9 cellular contexts compared by ENCODE assay signal in the genomic region with DNA sequence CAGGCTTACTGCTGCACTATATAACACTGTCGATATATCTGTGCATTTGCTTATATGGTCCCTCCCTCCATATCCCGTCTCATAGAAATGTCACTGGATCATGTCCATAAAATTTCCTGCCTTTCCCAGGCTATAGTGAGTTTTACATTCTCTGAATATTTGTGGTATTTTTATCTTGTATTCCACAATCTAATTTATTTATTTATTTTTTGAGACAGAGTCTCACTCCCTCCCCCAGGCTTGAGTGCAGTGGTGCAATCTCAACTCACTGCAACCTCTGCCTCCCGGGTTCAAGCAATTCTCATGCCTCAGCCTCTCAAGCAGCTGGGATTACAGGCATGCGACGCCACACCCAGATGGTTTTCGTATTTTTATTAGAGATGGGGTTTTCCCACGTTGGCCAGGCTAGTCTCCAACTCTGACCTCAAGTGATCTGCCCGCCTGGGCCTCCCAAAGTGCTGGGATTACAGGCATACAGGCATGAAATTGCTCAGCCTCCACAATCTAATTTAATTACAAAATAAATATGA. TPM values are rescaled to one million over a fixed set of nuclear protein-coding genes. Genes with fewer than 3 reads are reported as not detected.
DNase-seq lines count a peak whose midpoint lies in the region; ATAC-seq, FAIRE-seq and TF ChIP-seq lines count a peak whose summit lies in the region.
"Had no signal": no experiment of that assay in that cellular context is flagged by ENCODE, and none has a peak within 500 bp of the region (broad histone marks: within the 10 kb centered on the region; RNA-seq: fewer than 3 reads in every experiment).

No MANE protein-coding gene starts in this region.

- H3K14ac ChIP-seq in mesenchymal stem cell (ENCODE audit: low read length in 2 of 2), result no peak overlapping the region

- H3K79me1 ChIP-seq in mesenchymal stem cell (replicated peaks; ENCODE audit: low read length, poor library complexity, severe bottlenecking), result peaks cover 14% of the 10 kb centered on the region

- DNase-seq in chondrocyte (ENCODE audit: low spot score) (no peak), mesenchymal stem cell (peak; percentile 97), midbrain (lab: John Stamatoyannopoulos, UW) (no peak), NCI-H2171 (lab: John Stamatoyannopoulos, UW) (no peak), D721Med (ENCODE audit: insufficient read length, low spot score) (no peak)
- DNase-seq in CD4-positive, alpha-beta T cell, result no peak
- DNase-seq: NCI-H1092 had no signal

- CTCF ChIA-PET in CD4-positive, alpha-beta T cell (lab: Charles Lee), result no interaction called here

- H2BK12ac ChIP-seq in mesenchymal stem cell (ENCODE audit: low read length in 2 of 2), result no peak overlapping the region

- H3K27ac ChIP-seq in ACC112 (ENCODE audit: low read depth, low read length) (peak overlapping the region; percentile 95), KMS-11 (peak overlapping the region; percentile 24), mesenchymal stem cell (ENCODE audit: low read length, poor library complexity, severe bottlenecking) (peak overlapping the region; percentile 85)
- H3K27ac ChIP-seq in CD4-positive, alpha-beta T cell (ENCODE audit: low read depth, low read length), result no peak overlapping the region

- intact Hi-C loops in CD4-positive, alpha-beta T cell (cut with DNase I, micrococcal nuclease), result no loop called here

- H3K4me3 Mint-ChIP-seq in chondrocyte (ENCODE audit: unreplicated experiment), result peak overlapping the region; percentile 61
- no peak overlapping the region for H3K4me3 Mint-ChIP-seq in CD4-positive, alpha-beta T cell

- H3K4me2 ChIP-seq in KMS-11 (peak overlapping the region; percentile 65), mesenchymal stem cell (ENCODE audit: low read length, poor library complexity, severe bottlenecking) (no peak overlapping the region)

- H3K4me3 ChIP-seq in ACC112 (ENCODE audit: low read depth, low read length), result peak overlapping the region; percentile 47
- no peak overlapping the region for H3K4me3 ChIP-seq in KMS-11 (IDR thresholded peaks at IDR 0.05; ENCODE audit: insufficient read depth, low read depth, low read length)
- H3K4me3 ChIP-seq in mesenchymal stem cell (ENCODE audit: insufficient read depth in 1 of 2, low read depth in 1 of 2, low read length in 2 of 2), result no peak overlapping the region

- H2BK15ac ChIP-seq in mesenchymal stem cell (ENCODE audit: low read depth, poor library complexity, severe bottlenecking), result no peak overlapping the region

- H2BK120ac ChIP-seq in mesenchymal stem cell (ENCODE audit: low read depth, low read length), result no peak overlapping the region

- no peak overlapping the region for H2BK5ac ChIP-seq in mesenchymal stem cell (ENCODE audit: low read depth, low read length, poor library complexity, severe bottlenecking)

- H3K23ac ChIP-seq in mesenchymal stem cell (ENCODE audit: low read length in 2 of 2), result no peak overlapping the region

- no peaks in the 10 kb centered on the region for H3K9me3 ChIP-seq in mesenchymal stem cell (ENCODE audit: control insufficient read depth, low read length)
- H3K9me3 ChIP-seq in CD4-positive, alpha-beta T cell (ENCODE audit: control insufficient read depth, low read length), result no peaks in the 10 kb centered on the region

- POLR2A ChIA-PET in CD4-positive, alpha-beta T cell (lab: Charles Lee), result no interaction called here

- H3K4me1 Mint-ChIP-seq in chondrocyte (ENCODE audit: low read depth), result peaks cover 50% of the 10 kb centered on the region
- H3K4me1 Mint-ChIP-seq in CD4-positive, alpha-beta T cell (ENCODE audit: low read depth), result peaks cover 20% of the 10 kb centered on the region

- peak overlapping the region; percentile 96 for H3K27ac Mint-ChIP-seq in chondrocyte (ENCODE audit: unreplicated experiment)
- H3K27ac Mint-ChIP-seq in CD4-positive, alpha-beta T cell, result no peak overlapping the region

- no peak overlapping the region for H3K18ac ChIP-seq in mesenchymal stem cell (ENCODE audit: low read depth in 1 of 2, low read length in 2 of 2)

- H3K36me3 ChIP-seq in ACC112 (ENCODE audit: insufficient read depth, low read length) (peaks cover 19% of the 10 kb centered on the region), KMS-11 (ENCODE audit: insufficient read depth) (peaks cover 4% of the 10 kb centered on the region; the same call in 1 of the 2 replicates), mesenchymal stem cell (ENCODE audit: control insufficient read depth in 1 of 2, insufficient read depth in 2 of 2, low read depth in 1 of 2, low read length in 2 of 2) (peaks cover 4 to 21% of the 10 kb centered on the region in 2 experiments)

- WGBS in mesenchymal stem cell, result 0% methylated on average over 4 of the region's 8 CpGs

- ATAC-seq in CD4-positive, alpha-beta T cell (ENCODE audit: poor library complexity), result no peak

- H2AFZ ChIP-seq in ACC112 (ENCODE audit: low read length, unreplicated experiment) (peak overlapping the region; percentile 33), KMS-11 (ENCODE audit: low read depth) (no peak overlapping the region), mesenchymal stem cell (ENCODE audit: low read depth, low read length) (no peak overlapping the region)

- peaks cover 4% of the 10 kb centered on the region for H3K9me3 Mint-ChIP-seq in chondrocyte (ENCODE audit: low read depth)
- H3K9me3 Mint-ChIP-seq in CD4-positive, alpha-beta T cell, result no peaks in the 10 kb centered on the region

- peaks cover 12% of the 10 kb centered on the region for H3K36me3 Mint-ChIP-seq in chondrocyte (ENCODE audit: low read depth)
- peaks cover 37% of the 10 kb centered on the region for H3K36me3 Mint-ChIP-seq in CD4-positive, alpha-beta T cell (ENCODE audit: low read depth)

- H4K20me1 ChIP-seq in KMS-11 (ENCODE audit: insufficient read depth), result no peaks in the 10 kb centered on the region

- H3K79me2 ChIP-seq in ACC112 (ENCODE audit: control insufficient read depth, insufficient read depth, low read length, unreplicated experiment), result peaks cover 45% of the 10 kb centered on the region
- peaks cover 52% of the 10 kb centered on the region; the same call in 1 of the 2 replicates for H3K79me2 ChIP-seq in KMS-11 (ENCODE audit: insufficient read depth, low read depth)

- H3K27me3 ChIP-seq in ACC112 (ENCODE audit: insufficient read depth, low read length) (no peaks in the 10 kb centered on the region), KMS-11 (ENCODE audit: insufficient read depth, low read depth) (no peaks in the 10 kb centered on the region), mesenchymal stem cell (ENCODE audit: control insufficient read depth in 1 of 2, insufficient read depth in 1 of 2, low read length in 2 of 2) (no peaks in the 10 kb centered on the region)
- H3K27me3 ChIP-seq in CD4-positive, alpha-beta T cell (ENCODE audit: control insufficient read depth, insufficient read depth, low read length), result no peaks in the 10 kb centered on the region

- H3K27me3 Mint-ChIP-seq in chondrocyte (ENCODE audit: low read depth), result no peaks in the 10 kb centered on the region
- no peaks in the 10 kb centered on the region for H3K27me3 Mint-ChIP-seq in CD4-positive, alpha-beta T cell

- FAIRE-seq in D721Med (lab: Jason Lieb, UNC), result no peak

- no peak overlapping the region for H3K4ac ChIP-seq in mesenchymal stem cell (ENCODE audit: low read depth in 1 of 2, low read length in 2 of 2)

- H4K91ac ChIP-seq in mesenchymal stem cell (ENCODE audit: low read length), result no peak overlapping the region

- no peak for TF ChIP-seq CTCF in KMS-11 (conservative IDR thresholded peaks at IDR 0.05; ENCODE audit: low read depth, low read length)
- TF ChIP-seq CTCF in chondrocyte (IDR thresholded peaks at IDR 0.05), result peak; percentile 18
- TF ChIP-seq CTCF in CD4-positive, alpha-beta T cell (IDR thresholded peaks at IDR 0.05), result no peak
- TF ChIP-seq CTCF in D721Med (IDR thresholded peaks at IDR 0.05; ENCODE audit: insufficient read depth, missing control alignments), result no peak

- H3K4me1 ChIP-seq in ACC112 (ENCODE audit: control insufficient read depth, insufficient read depth, low read length, unreplicated experiment) (peaks cover 27% of the 10 kb centered on the region), KMS-11 (ENCODE audit: low read depth, poor library complexity, severe bottlenecking) (peaks cover 61% of the 10 kb centered on the region), mesenchymal stem cell (ENCODE audit: control insufficient read depth, insufficient read depth, low read depth, low read length) (peaks cover 9% of the 10 kb centered on the region)

- no peak overlapping the region for H2AK5ac ChIP-seq in mesenchymal stem cell (ENCODE audit: low read length, severe bottlenecking)

- no peak overlapping the region for H4K8ac ChIP-seq in mesenchymal stem cell (ENCODE audit: low read length)

- H3K9ac ChIP-seq in KMS-11 (no peak overlapping the region), mesenchymal stem cell (ENCODE audit: low read length) (peak overlapping the region; percentile 67)

RNA-seq across cellular contexts. Expression of a gene that starts 12.9 kb away (rescaled TPM):
- total RNA-seq in chondrocyte, result 31.9 to 43.9 TPM (median 38.7 TPM) in 3 replicates
- polyA plus RNA-seq in mesenchymal stem cell (2013, experiment 1 of 2), result 19.3 TPM
- 19.8 TPM for polyA plus RNA-seq in mesenchymal stem cell (2013, experiment 2 of 2)
- 10 to 100 TPM; 16.8 to 18.0 TPM for total RNA-seq in CD4-positive, alpha-beta T cell
